Comparison of ENCODE assay signal across 24 cellular contexts in genomic region chr11:116563713-116564050, GRCh38.
"Had no signal": no experiment of that assay in that cellular context is flagged by ENCODE, and none has a peak within 500 bp of the region (broad histone marks: within the 10 kb centered on the region; RNA-seq: fewer than 3 reads in every experiment).

No MANE protein-coding gene starts in this region.

- H3K36me3 Mint-ChIP-seq: immature natural killer cell; mesothelial cell of epicardium; stimulated activated naive B cell treated with anti-CD40 and anti-IgM and Interleukin-4, amounts not matched to agents 10 μg/mL and 1 μg/mL and 100 μg/mL, for 72 hours had no signal

- H3K36me3 ChIP-seq: cardiac muscle cell, esophagus muscularis mucosa, thyroid gland, uterus had no signal

- FAIRE-seq: colon, endometrium had no signal

- H3K4me3 Mint-ChIP-seq: activated naive CD4-positive, alpha-beta T cell treated with anti-CD3 and anti-CD28 coated beads for 36 hours; activated naive CD8-positive, alpha-beta T cell treated with anti-CD3 and anti-CD28 coated beads, Interleukin-2, amount 50 U/mL, for 24 hours; activated T-helper 17 cell treated with anti-CD3 and anti-CD28 coated beads, Interleukin-2, amount 50 U/mL, for 72 hours; immature natural killer cell; mesothelial cell of epicardium; nephron progenitor cell; stimulated activated naive B cell treated with anti-CD40 and anti-IgM and Interleukin-4, amounts not matched to agents 10 μg/mL and 1 μg/mL and 100 μg/mL, for 72 hours had no signal

- ATAC-seq: activated naive CD8-positive, alpha-beta T cell treated with anti-CD3 and anti-CD28 coated beads, Interleukin-2, amount 50 U/mL, for 24 hours; activated T-helper 17 cell treated with anti-CD3 and anti-CD28 coated beads, Interleukin-2, amount 50 U/mL, for 72 hours had no signal

- H3K27ac Mint-ChIP-seq: activated naive CD4-positive, alpha-beta T cell treated with anti-CD3 and anti-CD28 coated beads for 36 hours; activated naive CD8-positive, alpha-beta T cell treated with anti-CD3 and anti-CD28 coated beads, Interleukin-2, amount 50 U/mL, for 24 hours; activated T-helper 17 cell treated with anti-CD3 and anti-CD28 coated beads, Interleukin-2, amount 50 U/mL, for 72 hours; immature natural killer cell; mesothelial cell of epicardium; nephron progenitor cell; stimulated activated naive B cell treated with anti-CD40 and anti-IgM and Interleukin-4, amounts not matched to agents 10 μg/mL and 1 μg/mL and 100 μg/mL, for 72 hours had no signal

- DNase-seq: activated CD4-positive, alpha-beta T cell treated with anti-CD3 and anti-CD28 coated beads for 1 hour; activated CD4-positive, alpha-beta T cell treated with anti-CD3 and anti-CD28 coated beads, Interleukin-2, amount 50 U/mL, for 4 hours; activated naive CD4-positive, alpha-beta T cell treated with anti-CD3 and anti-CD28 coated beads for 36 hours; activated naive CD8-positive, alpha-beta T cell treated with anti-CD3 and anti-CD28 coated beads, Interleukin-2, amount 50 U/mL, for 24 hours; activated T-cell treated with anti-CD3 and anti-CD28 coated beads for 4 hours; aorta; immature natural killer cell; nephron progenitor cell; stimulated activated CD4-positive, alpha-beta T cell treated with anti-CD3 and anti-CD28 coated beads, Interleukin-15, amount 100 ng/mL, for 24 hours; stimulated activated CD4-positive, alpha-beta T cell treated with anti-CD3 and anti-CD28 coated beads, Interleukin-4, amount 100 ng/mL, for 1 hour; stimulated activated naive B cell treated with anti-CD40 and anti-IgM and Interleukin-4, amounts not matched to agents 10 μg/mL and 1 μg/mL and 100 μg/mL, for 72 hours; T-helper 1 cell; T1000; uterus had no signal

- H3K27ac ChIP-seq: cardiac muscle cell, esophagus muscularis mucosa, skin epidermis, uterus, VCaP had no signal

- H3K4me1 Mint-ChIP-seq: activated naive CD8-positive, alpha-beta T cell treated with anti-CD3 and anti-CD28 coated beads, Interleukin-2, amount 50 U/mL, for 24 hours; activated T-helper 17 cell treated with anti-CD3 and anti-CD28 coated beads, Interleukin-2, amount 50 U/mL, for 72 hours; immature natural killer cell; mesothelial cell of epicardium; stimulated activated naive B cell treated with anti-CD40 and anti-IgM and Interleukin-4, amounts not matched to agents 10 μg/mL and 1 μg/mL and 100 μg/mL, for 72 hours had no signal

- H3K9me3 ChIP-seq: thyroid gland, uterus had no signal

- H3K9me3 Mint-ChIP-seq: activated naive CD4-positive, alpha-beta T cell treated with anti-CD3 and anti-CD28 coated beads for 36 hours had no signal

- H3K4me1 ChIP-seq: uterus had no signal

- H3K27me3 ChIP-seq: cardiac muscle cell, esophagus muscularis mucosa, thyroid gland, uterus had no signal

- H3K4me3 ChIP-seq: cardiac muscle cell, esophagus muscularis mucosa, lung, skin epidermis, thyroid gland, uterus had no signal
